ENCODE assay signal across 1 cellular context in genomic region chr3:38140326-38141172, GRCh38.
TF ChIP-seq lines count a peak whose summit lies in the region.

No MANE protein-coding gene starts in this region.

TF ChIP-seq in GM12878, 131 proteins besides CTCF, POLR2A, EP300 and RAD21:
- TF ChIP-seq CHD4 (IDR thresholded peaks at IDR 0.05) (no peak), BHLHE40 (IDR thresholded peaks at IDR 0.05; ENCODE audit: borderline replicate concordance in 1 of 2, low read depth in 2 of 2, low read length in 1 of 2) (no peak), MLLT1 (IDR thresholded peaks at IDR 0.05) (peak; percentile 36; the same call in 1 of the 2 replicates), MEF2B (IDR thresholded peaks at IDR 0.05; ENCODE audit: partially characterized antibody, poor library complexity, severe bottlenecking) (peak; percentile 41), KAT2A (conservative IDR thresholded peaks at IDR 0.05; ENCODE audit: control insufficient read depth, low read depth, low read length) (no peak), NFYA (IDR thresholded peaks at IDR 0.05; ENCODE audit: borderline replicate concordance, low read depth, low read length) (no peak), IKZF1 (conservative IDR thresholded peaks at IDR 0.05) (no peak)
- TF ChIP-seq, protein P1, sequence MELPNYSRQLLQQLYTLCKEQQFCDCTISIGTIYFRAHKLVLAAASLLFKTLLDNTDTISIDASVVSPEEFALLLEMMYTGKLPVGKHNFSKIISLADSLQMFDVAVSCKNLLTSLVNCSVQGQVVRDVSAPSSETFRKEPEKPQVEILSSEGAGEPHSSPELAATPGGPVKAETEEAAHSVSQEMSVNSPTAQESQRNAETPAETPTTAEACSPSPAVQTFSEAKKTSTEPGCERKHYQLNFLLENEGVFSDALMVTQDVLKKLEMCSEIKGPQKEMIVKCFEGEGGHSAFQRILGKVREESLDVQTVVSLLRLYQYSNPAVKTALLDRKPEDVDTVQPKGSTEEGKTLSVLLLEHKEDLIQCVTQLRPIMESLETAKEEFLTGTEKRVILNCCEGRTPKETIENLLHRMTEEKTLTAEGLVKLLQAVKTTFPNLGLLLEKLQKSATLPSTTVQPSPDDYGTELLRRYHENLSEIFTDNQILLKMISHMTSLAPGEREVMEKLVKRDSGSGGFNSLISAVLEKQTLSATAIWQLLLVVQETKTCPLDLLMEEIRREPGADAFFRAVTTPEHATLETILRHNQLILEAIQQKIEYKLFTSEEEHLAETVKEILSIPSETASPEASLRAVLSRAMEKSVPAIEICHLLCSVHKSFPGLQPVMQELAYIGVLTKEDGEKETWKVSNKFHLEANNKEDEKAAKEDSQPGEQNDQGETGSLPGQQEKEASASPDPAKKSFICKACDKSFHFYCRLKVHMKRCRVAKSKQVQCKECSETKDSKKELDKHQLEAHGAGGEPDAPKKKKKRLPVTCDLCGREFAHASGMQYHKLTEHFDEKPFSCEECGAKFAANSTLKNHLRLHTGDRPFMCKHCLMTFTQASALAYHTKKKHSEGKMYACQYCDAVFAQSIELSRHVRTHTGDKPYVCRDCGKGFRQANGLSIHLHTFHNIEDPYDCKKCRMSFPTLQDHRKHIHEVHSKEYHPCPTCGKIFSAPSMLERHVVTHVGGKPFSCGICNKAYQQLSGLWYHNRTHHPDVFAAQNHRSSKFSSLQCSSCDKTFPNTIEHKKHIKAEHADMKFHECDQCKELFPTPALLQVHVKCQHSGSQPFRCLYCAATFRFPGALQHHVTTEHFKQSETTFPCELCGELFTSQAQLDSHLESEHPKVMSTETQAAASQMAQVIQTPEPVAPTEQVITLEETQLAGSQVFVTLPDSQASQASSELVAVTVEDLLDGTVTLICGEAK (IDR thresholded peaks at IDR 0.05; ENCODE audit: borderline replicate concordance): no peak
